In genomic region chr21:20341431-20341830, GRCh38 we compare ENCODE assay signal across 31 cellular contexts.
"Had no signal": no experiment of that assay in that cellular context is flagged by ENCODE, and none has a peak within 500 bp of the region (broad histone marks: within the 10 kb centered on the region; RNA-seq: fewer than 3 reads in every experiment).

No MANE protein-coding gene starts in this region.

- H3K4me1 ChIP-seq: SJSA1 had no signal

- H3K27me3 ChIP-seq: SJSA1 had no signal

- H3K27ac ChIP-seq: KMS-11, PC-9, RWPE1, SJSA1 had no signal

- H3K9ac ChIP-seq: KMS-11, SK-N-SH had no signal

- DNase-seq: Karpas-422, KBM-7, MM.1S, MV-4-11, NCI-H1092, NCI-H1105, NCI-H1417 treated with DMSO at 0.1 percent for 48 hours, NCI-H1436 treated with DMSO at 0.1 percent for 48 hours, NCI-H1694 treated with DMSO at 0.1 percent for 48 hours, NCI-H187 treated with DMSO at 0.1 percent for 48 hours, NCI-H2029, NCI-H2081, NCI-H2171 treated with DMSO at 0.1 percent for 48 hours, NCI-H2227 treated with DMSO at 0.1 percent for 48 hours, NCI-H345, NCI-H446, NCI-H510A, NCI-H524, NCI-H526, NCI-H748 treated with DMSO at 0.1 percent for 48 hours, NCI-H82, PC-9, SHP77, SIG-M5, SK-N-SH had no signal

- H2AFZ ChIP-seq: PC-9 had no signal

- ATAC-seq: Panc1, Right ventricle myocardium inferior had no signal

- H3K9me3 ChIP-seq: SK-N-SH had no signal

- FAIRE-seq: RCC 7860 had no signal

- H3K4me3 ChIP-seq: PC-9, SJSA1 had no signal

- H3K4me2 ChIP-seq: KMS-11, PC-9, SK-N-SH had no signal

- H3K36me3 ChIP-seq: SJSA1 had no signal
